9 cellular contexts compared by ENCODE assay signal in the genomic region with DNA sequence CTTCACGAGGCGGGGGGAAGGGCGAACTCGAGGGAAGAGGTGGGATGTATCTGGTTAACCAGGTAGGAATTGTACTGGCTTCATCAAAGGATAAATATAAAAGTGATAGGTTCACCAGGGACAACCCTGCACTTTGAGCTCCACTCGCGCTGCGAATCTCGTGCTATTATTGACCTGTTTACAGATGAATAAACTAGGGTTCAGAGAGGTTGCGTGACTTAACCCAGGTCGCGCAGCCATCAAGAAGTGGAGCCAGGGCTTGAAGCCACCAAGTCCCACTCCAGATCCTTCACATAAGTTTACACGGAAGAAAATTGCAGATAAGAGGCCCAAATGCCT. TPM values are rescaled to one million over a fixed set of nuclear protein-coding genes. Genes with fewer than 3 reads are reported as not detected.
DNase-seq lines count a peak whose midpoint lies in the region; ATAC-seq and TF ChIP-seq lines count a peak whose summit lies in the region.
"Had no signal": no experiment of that assay in that cellular context is flagged by ENCODE, and none has a peak within 500 bp of the region (broad histone marks: within the 10 kb centered on the region; RNA-seq: fewer than 3 reads in every experiment).

No MANE protein-coding gene starts in this region.

- WGBS in esophagus squamous epithelium, 2 donors, result 12 to 22% methylated on average over 11 to 12 of the region's 12 CpGs

- H3K9me3 ChIP-seq in RWPE2 (ENCODE audit: severe bottlenecking), result no peaks in the 10 kb centered on the region
- no peaks in the 10 kb centered on the region for H3K9me3 ChIP-seq in esophagus squamous epithelium
- no peaks in the 10 kb centered on the region for H3K9me3 ChIP-seq in parathyroid adenoma (ENCODE audit: control insufficient read depth, low read length)

- no peaks in the 10 kb centered on the region for H3K79me2 ChIP-seq in parathyroid adenoma

- TF ChIP-seq CTCF in RWPE2 (IDR thresholded peaks at IDR 0.05; ENCODE audit: poor library complexity, severe bottlenecking) (no peak), esophagus squamous epithelium (IDR thresholded peaks at IDR 0.05) (no peak), parathyroid adenoma (IDR thresholded peaks at IDR 0.05) (no peak)

- peaks cover 42% of the 10 kb centered on the region for H3K27me3 ChIP-seq in RWPE2 (ENCODE audit: insufficient read depth, poor library complexity, severe bottlenecking)
- peaks cover 0 to 55% (median 0%) of the 10 kb centered on the region in 4 donors for H3K27me3 ChIP-seq in esophagus squamous epithelium
- peaks cover 12% of the 10 kb centered on the region for H3K27me3 ChIP-seq in parathyroid adenoma (ENCODE audit: control insufficient read depth, insufficient read depth, low read length)

- H3K4me3 ChIP-seq in GM08714 (ENCODE audit: low read length) (peak overlapping the region; percentile 50; the same call in 1 of the 2 replicates), RWPE2 (ENCODE audit: severe bottlenecking) (peak overlapping the region; percentile 35), esophagus squamous epithelium (peak overlapping the region; percentile 46 to 83 (median 58)), parathyroid adenoma (ENCODE audit: low read depth, low read length) (no peak overlapping the region)

- peak overlapping the region; percentile 81 for H3K4me2 ChIP-seq in parathyroid adenoma (ENCODE audit: low read length)

- no peak for TF ChIP-seq POLR2A in esophagus squamous epithelium (IDR thresholded peaks at IDR 0.05)

- H3K4me1 ChIP-seq in RWPE2 (ENCODE audit: insufficient read depth, poor library complexity, severe bottlenecking) (no peaks in the 10 kb centered on the region), esophagus squamous epithelium (peaks cover 16 to 63% (median 30%) of the 10 kb centered on the region in 3 donors), parathyroid adenoma (no peaks in the 10 kb centered on the region)

- intact Hi-C loops in esophagus squamous epithelium (cut with DNase I), result no loop called here

- H3K27ac ChIP-seq in RWPE2 (ENCODE audit: poor library complexity, severe bottlenecking) (no peak overlapping the region), esophagus squamous epithelium (peak overlapping the region; percentile 74 to 95 (median 87)), parathyroid adenoma (no peak overlapping the region)

- H3K36me3 ChIP-seq in RWPE2 (ENCODE audit: low read depth) (no peaks in the 10 kb centered on the region), esophagus squamous epithelium (no peaks in the 10 kb centered on the region), parathyroid adenoma (ENCODE audit: control insufficient read depth, insufficient read depth, low read length) (no peaks in the 10 kb centered on the region)

- no peak overlapping the region for H2AFZ ChIP-seq in parathyroid adenoma

- H3K9ac ChIP-seq in parathyroid adenoma, result no peak overlapping the region

- ATAC-seq in RWPE2 (ENCODE audit: low read depth), result no peak

- no peak for DNase-seq in RWPE2 (ENCODE audit: low spot score)
- no peak for DNase-seq in esophagus squamous epithelium (lab: John Stamatoyannopoulos, UW)
- DNase-seq in DMS79 (lab: John Stamatoyannopoulos, UW), result no peak
- no peak for DNase-seq in dermis blood vessel endothelial cell
- no peak for DNase-seq in NCI-H748 treated with DMSO at 0.1 percent for 48 hours (lab: John Stamatoyannopoulos, UW)
- DNase-seq in NCI-H526 (lab: John Stamatoyannopoulos, UW), result no peak
- DNase-seq: activated gamma-delta T cell treated with Interleukin-2 at 50 U/mL for 16 hours had no signal

RNA-seq across cellular contexts. Expression of a gene that starts 1.4 kb away (rescaled TPM):
- total RNA-seq in esophagus squamous epithelium (10 to 100 TPM in 2 of 4 donors, 1 to 10 TPM in 2; 1.0 to 20.6 (median 12.8) TPM), dermis blood vessel endothelial cell (2.7 and 5.6 TPM in 2 replicates)

Comparison
In these comparisons a context has a peak if more than half of its experiments do, and no peak if none do; other contexts are left out.
1. H3K27ac ChIP-seq: peak in esophagus squamous epithelium (4 of 4); none in RWPE2 (single experiment) and parathyroid adenoma (single experiment).